ENCODE assay signal across 8 cellular contexts in the genomic region with DNA sequence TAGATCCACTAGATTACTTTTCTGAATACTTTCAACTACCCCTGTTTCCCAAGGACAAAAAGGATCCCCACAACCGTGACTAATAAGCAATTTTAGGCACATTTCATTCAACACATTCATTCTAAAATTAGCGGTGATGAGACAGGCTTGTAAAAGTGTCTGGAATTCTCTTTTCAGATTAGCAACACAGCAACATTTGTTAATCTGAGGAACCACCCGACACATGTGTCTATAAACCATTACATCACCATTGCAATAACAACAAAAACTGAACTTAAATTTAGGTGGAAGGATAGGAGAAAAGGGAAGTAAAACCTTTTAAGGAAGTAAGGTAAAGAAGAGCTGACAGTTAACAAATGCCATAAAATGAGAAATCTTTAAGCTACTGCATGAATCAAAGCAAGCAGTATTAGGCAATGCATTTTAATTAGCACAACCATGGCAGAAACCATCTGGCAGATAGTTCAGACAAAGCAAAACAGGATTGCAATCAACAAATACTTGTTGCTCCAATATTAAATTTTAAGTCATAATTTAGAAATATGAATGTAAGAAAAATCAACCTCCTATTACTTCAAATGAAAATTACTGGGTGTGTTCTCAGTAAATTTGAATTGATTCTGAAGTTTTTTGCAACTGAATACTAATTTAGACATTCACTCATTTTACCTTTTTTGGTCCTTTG. TPM values are rescaled to one million over a fixed set of nuclear protein-coding genes. Genes with fewer than 3 reads are reported as not detected.
DNase-seq lines count a peak whose midpoint lies in the region; ATAC-seq and TF ChIP-seq lines count a peak whose summit lies in the region.
"Had no signal": no experiment of that assay in that cellular context is flagged by ENCODE, and none has a peak within 500 bp of the region (broad histone marks: within the 10 kb centered on the region; RNA-seq: fewer than 3 reads in every experiment).

No MANE protein-coding gene starts in this region.

- intact Hi-C loops in CD4-positive, alpha-beta T cell (cut with DNase I, micrococcal nuclease): no loop called here
- intact Hi-C loops in breast epithelium (cut with DNase I; ENCODE audit: low total_unique reads): no loop called here

- H3K4me2 ChIP-seq in skeletal muscle satellite cell (ENCODE audit: low read length): peak overlapping the region; percentile 48

- no peaks in the 10 kb centered on the region for H3K4me1 Mint-ChIP-seq in CD4-positive, alpha-beta T cell (ENCODE audit: low read depth)

- no peak overlapping the region for H3K27ac Mint-ChIP-seq in CD4-positive, alpha-beta T cell

- CTCF ChIA-PET in CD4-positive, alpha-beta T cell (lab: Charles Lee): no interaction called here

- no peaks in the 10 kb centered on the region for H3K27me3 Mint-ChIP-seq in CD4-positive, alpha-beta T cell

- DNase-seq in KG1 (lab: John Stamatoyannopoulos, UW): peak; percentile 7
- no peak for DNase-seq in CD4-positive, alpha-beta T cell
- DNase-seq in breast epithelium (ENCODE audit: low spot score in 2 of 2): no peak
- DNase-seq in ureter (ENCODE audit: low spot score): no peak

- H3K9me3 ChIP-seq in skeletal muscle satellite cell (replicated peaks; ENCODE audit: low read length) (no peaks in the 10 kb centered on the region), breast epithelium (no peaks in the 10 kb centered on the region)
- H3K9me3 ChIP-seq in CD4-positive, alpha-beta T cell (ENCODE audit: control insufficient read depth, low read length): no peaks in the 10 kb centered on the region

- peaks cover 42% of the 10 kb centered on the region for H3K36me3 ChIP-seq in skeletal muscle satellite cell (ENCODE audit: insufficient read depth, low read length)
- no peaks in the 10 kb centered on the region for H3K36me3 ChIP-seq in breast epithelium

- H3K9me3 Mint-ChIP-seq in CD4-positive, alpha-beta T cell: no peaks in the 10 kb centered on the region

- no peak overlapping the region for H3K4me3 Mint-ChIP-seq in CD4-positive, alpha-beta T cell

- H3K27me3 ChIP-seq in skeletal muscle satellite cell (ENCODE audit: control insufficient read depth, insufficient read depth, low read length): no peaks in the 10 kb centered on the region
- H3K27me3 ChIP-seq in CD4-positive, alpha-beta T cell (ENCODE audit: control insufficient read depth, insufficient read depth, low read length): no peaks in the 10 kb centered on the region
- no peaks in the 10 kb centered on the region for H3K27me3 ChIP-seq in breast epithelium

- H3K27ac ChIP-seq in cingulate gyrus (ENCODE audit: low read depth, low read length) (peak overlapping the region; percentile 0), breast epithelium (no peak overlapping the region)
- H3K27ac ChIP-seq in CD4-positive, alpha-beta T cell (ENCODE audit: low read depth, low read length): no peak overlapping the region

- peaks cover 20% of the 10 kb centered on the region for H3K4me1 ChIP-seq in skeletal muscle satellite cell (ENCODE audit: control insufficient read depth, insufficient read depth, low read length)
- H3K4me1 ChIP-seq in breast epithelium: no peaks in the 10 kb centered on the region

- ATAC-seq in GM19372 (IDR thresholded peaks at IDR 0.05; ENCODE audit: low read depth, unreplicated experiment): peak; percentile 79
- ATAC-seq in CD4-positive, alpha-beta T cell (ENCODE audit: poor library complexity): no peak
- ATAC-seq: HCT116 had no signal

- TF ChIP-seq POLR2A in breast epithelium (IDR thresholded peaks at IDR 0.05): no peak

- peak overlapping the region; percentile 27 for H3K9ac ChIP-seq in skeletal muscle satellite cell (ENCODE audit: low read depth, low read length)

- H3K36me3 Mint-ChIP-seq in CD4-positive, alpha-beta T cell (ENCODE audit: low read depth): peaks cover 64% of the 10 kb centered on the region

- H3K4me3 ChIP-seq in skeletal muscle satellite cell (ENCODE audit: low read length) (no peak overlapping the region), breast epithelium (no peak overlapping the region)

- POLR2A ChIA-PET in CD4-positive, alpha-beta T cell (lab: Charles Lee): interaction anchor here (0.6 kb wide), 1 partner anchor 743 kb away, joined by 3 read pairs; no protein-coding TSS in a partner anchor

- TF ChIP-seq CTCF in CD4-positive, alpha-beta T cell (IDR thresholded peaks at IDR 0.05): no peak
- TF ChIP-seq CTCF in breast epithelium (IDR thresholded peaks at IDR 0.05): no peak

RNA-seq across cellular contexts. Expression of a gene that starts 49.0 kb away (rescaled TPM):
- 28.2 and 30.4 TPM in 2 replicates for total RNA-seq in skeletal muscle satellite cell (2012; rRNA removed)
- 1 to 10 TPM; 9.0 to 9.3 TPM for total RNA-seq in CD4-positive, alpha-beta T cell
- total RNA-seq in breast epithelium (10 to 100 TPM; 26.2 to 52.4 (median 31.1) TPM), ureter (31.3 TPM)
